13 cellular contexts compared by ENCODE assay signal in genomic region chr5:73188764-73189521, GRCh38. TPM values are rescaled to one million over a fixed set of nuclear protein-coding genes. Genes with fewer than 3 reads are reported as not detected.
DNase-seq lines count a peak whose midpoint lies in the region; ATAC-seq, FAIRE-seq and TF ChIP-seq lines count a peak whose summit lies in the region.
"Had no signal": no experiment of that assay in that cellular context is flagged by ENCODE, and none has a peak within 500 bp of the region (broad histone marks: within the 10 kb centered on the region; RNA-seq: fewer than 3 reads in every experiment).

No MANE protein-coding gene starts in this region.

- peak overlapping the region; percentile 10 to 82; a peak in 3 of 4 replicates for H4K8ac ChIP-seq in IMR-90 (ENCODE audit: low read depth in 2 of 2, low read length in 2 of 2)
- no peak overlapping the region for H4K8ac ChIP-seq in mesenchymal stem cell (ENCODE audit: low read length)

- intact Hi-C loops in IMR-90 (cut with micrococcal nuclease), result loop anchor here (5.0 kb wide), 1 partner anchor 42 kb away; no protein-coding TSS in a partner anchor

- H3K9ac ChIP-seq in IMR-90 (ENCODE audit: low read depth, low read length) (peak overlapping the region; percentile 66), mesenchymal stem cell (ENCODE audit: low read length) (peak overlapping the region; percentile 36)

- H4K91ac ChIP-seq in IMR-90 (ENCODE audit: insufficient read depth, low read depth, low read length), result peak overlapping the region; percentile 99
- H4K91ac ChIP-seq in mesenchymal stem cell (ENCODE audit: low read length), result no peak overlapping the region

- H3K14ac ChIP-seq in IMR-90 (replicated peaks; ENCODE audit: low read depth, low read length), result peak overlapping the region; percentile 90
- H3K14ac ChIP-seq in mesenchymal stem cell (ENCODE audit: low read length in 2 of 2), result no peak overlapping the region

- H3K9me3 ChIP-seq in IMR-90 (ENCODE audit: control insufficient read depth, insufficient read depth, low read length), result peaks cover 3% of the 10 kb centered on the region
- H3K9me3 ChIP-seq in mesenchymal stem cell (ENCODE audit: control insufficient read depth, low read length), result peaks cover 7% of the 10 kb centered on the region
- H3K9me3 ChIP-seq in BE2C, result no peaks in the 10 kb centered on the region; the same call in none of the 2 replicates

- no peak overlapping the region for H2BK12ac ChIP-seq in mesenchymal stem cell (ENCODE audit: low read length in 2 of 2)

- in situ Hi-C loops in Caki2 (cut with HindIII; ENCODE audit: low pct_unique_long_range_greater_than_20kb, low sequenced_read_pairs), result loop anchor here (25.0 kb wide), 1 partner anchor 102 kb away; no protein-coding TSS in a partner anchor
- in situ Hi-C loops in IMR-90 (cut with MboI; ENCODE audit: low sequenced_read_pairs), result no loop called here
- in situ Hi-C loops in astrocyte of the spinal cord (cut with HindIII; ENCODE audit: low sequenced_read_pairs), result no loop called here

- peak overlapping the region; percentile 31; the same call in 1 of the 2 replicates for H3K56ac ChIP-seq in IMR-90 (ENCODE audit: extremely low read depth, insufficient read depth, low read length)

- TF ChIP-seq CTCF in IMR-90 (conservative IDR thresholded peaks at IDR 0.05; ENCODE audit: low read depth, low read length), result no peak
- TF ChIP-seq CTCF in astrocyte of the spinal cord (IDR thresholded peaks at IDR 0.05; ENCODE audit: low read depth, low read length), result no peak
- TF ChIP-seq CTCF in BE2C (IDR thresholded peaks at IDR 0.05; ENCODE audit: low read depth, low read length), result no peak

- H4K5ac ChIP-seq in IMR-90 (ENCODE audit: low read depth, low read length), result peak overlapping the region; percentile 99

- BruUV-seq in IMR-90 (replicated peaks; lab: Mats Ljungman, UMichigan), result no TSS peak

- H2AFZ ChIP-seq in IMR-90 (replicated peaks; ENCODE audit: low read length, poor library complexity), result peak overlapping the region; percentile 46
- no peak overlapping the region for H2AFZ ChIP-seq in mesenchymal stem cell (ENCODE audit: low read depth, low read length)

- no peak for FAIRE-seq in HTR-8/SVneo (lab: Jason Lieb, UNC)
- FAIRE-seq: GM12891, TTC549 had no signal

- H3K4me3 ChIP-seq in IMR-90 (ENCODE audit: insufficient read depth, low read depth, low read length) (no peak overlapping the region), astrocyte of the spinal cord (ENCODE audit: low read depth, low read length) (no peak overlapping the region), mesenchymal stem cell (ENCODE audit: insufficient read depth in 1 of 2, low read depth in 1 of 2, low read length in 2 of 2) (no peak overlapping the region), BE2C (ENCODE audit: low read depth, low read length) (no peak overlapping the region)

- no CpG with 5 or more reads among the region's 2 CpGs for WGBS in IMR-90 (ENCODE audit: extremely low coverage in 2 of 2, insufficient read length in 1 of 2), 2 experiments
- WGBS in mesenchymal stem cell, result 95% methylated on average over 1 of the region's 2 CpGs

- H2BK5ac ChIP-seq in IMR-90 (ENCODE audit: low read depth, low read length, poor library complexity, severe bottlenecking) (peak overlapping the region; percentile 81), mesenchymal stem cell (ENCODE audit: low read depth, low read length, poor library complexity, severe bottlenecking) (peak overlapping the region; percentile 33)

- H3K4me1 ChIP-seq in IMR-90 (ENCODE audit: control insufficient read depth, insufficient read depth, low read length) (peaks cover 13% of the 10 kb centered on the region), mesenchymal stem cell (ENCODE audit: control insufficient read depth, insufficient read depth, low read depth, low read length) (peaks cover 20% of the 10 kb centered on the region), BE2C (no peaks in the 10 kb centered on the region; the same call in 1 of the 2 replicates)

- TF ChIP-seq RAD21 in IMR-90 (IDR thresholded peaks at IDR 0.05; ENCODE audit: low read length), result no peak

- dilution Hi-C loops in IMR-90 (cut with HindIII; ENCODE audit: low sequenced_read_pairs, unreplicated experiment), result no loop called here

- H3K4ac ChIP-seq in IMR-90 (ENCODE audit: low read depth, low read length), result peak overlapping the region; percentile 96
- peak overlapping the region in 1 of 2 experiments; percentile 7 for H3K4ac ChIP-seq in mesenchymal stem cell (ENCODE audit: low read depth in 1 of 2, low read length in 2 of 2)

- ATAC-seq in IMR-90 (ENCODE audit: low read depth), result peak; percentile 79

- H3K4me2 ChIP-seq in IMR-90 (ENCODE audit: low read depth, low read length) (peak overlapping the region; percentile 71), mesenchymal stem cell (ENCODE audit: low read length, poor library complexity, severe bottlenecking) (no peak overlapping the region)

- H2BK15ac ChIP-seq in IMR-90 (ENCODE audit: low read depth, low read length), result peak overlapping the region; percentile 92; the same call in 2 of the 3 replicates
- H2BK15ac ChIP-seq in mesenchymal stem cell (ENCODE audit: low read depth, poor library complexity, severe bottlenecking), result no peak overlapping the region

- CTCF ChIA-PET in IMR-90 (lab: Yijun Ruan, JAX), result interaction anchor here (0.6 to 1.4 kb wide), 3 partner anchors 10 to 717 kb away, joined by 3 to 8 read pairs (median 4); no protein-coding TSS in a partner anchor

- H3K36me3 ChIP-seq in IMR-90 (ENCODE audit: control insufficient read depth, insufficient read depth, low read length) (no peaks in the 10 kb centered on the region), mesenchymal stem cell (ENCODE audit: control insufficient read depth in 1 of 2, insufficient read depth in 2 of 2, low read depth in 1 of 2, low read length in 2 of 2) (no peaks in the 10 kb centered on the region), BE2C (no peaks in the 10 kb centered on the region)

- H2AK5ac ChIP-seq in IMR-90 (ENCODE audit: low read depth, low read length) (peak overlapping the region; percentile 38; the same call in 1 of the 2 replicates), mesenchymal stem cell (ENCODE audit: low read length, severe bottlenecking) (peak overlapping the region; percentile 97)

- H2BK120ac ChIP-seq in IMR-90 (ENCODE audit: low read depth, low read length) (peak overlapping the region; percentile 94), mesenchymal stem cell (ENCODE audit: low read depth, low read length) (no peak overlapping the region)

- H2BK20ac ChIP-seq in IMR-90 (ENCODE audit: low read depth, low read length), result peak overlapping the region; percentile 93

- no peaks in the 10 kb centered on the region for H3K27me3 ChIP-seq in IMR-90 (ENCODE audit: control insufficient read depth, insufficient read depth, low read length)
- peaks cover 0 to 12% of the 10 kb centered on the region in 2 experiments for H3K27me3 ChIP-seq in mesenchymal stem cell (ENCODE audit: control insufficient read depth in 1 of 2, insufficient read depth in 1 of 2, low read length in 2 of 2)
- peaks cover 21% of the 10 kb centered on the region for H3K27me3 ChIP-seq in BE2C

- peak overlapping the region; percentile 99 for H3K18ac ChIP-seq in IMR-90 (ENCODE audit: low read depth, low read length)
- no peak overlapping the region for H3K18ac ChIP-seq in mesenchymal stem cell (ENCODE audit: low read depth in 1 of 2, low read length in 2 of 2)

- TF ChIP-seq POLR2A in IMR-90 (IDR thresholded peaks at IDR 0.05; ENCODE audit: low read depth, low read length), result no peak

- POLR2A ChIA-PET in IMR-90 (lab: Charles Lee; ENCODE audit: unreplicated experiment), result no interaction called here

- peak overlapping the region; percentile 2 for H2AK9ac ChIP-seq in IMR-90 (replicated peaks; ENCODE audit: low read depth, low read length, poor library complexity)

- DNase-seq in Caki2 (ENCODE audit: low read depth), result peak; percentile 37
- peak; percentile 66 for DNase-seq in IMR-90
- DNase-seq in astrocyte of the spinal cord (ENCODE audit: low read depth, low spot score), result peak; percentile 69
- DNase-seq in mesenchymal stem cell, result no peak
- no peak for DNase-seq in BE2C
- DNase-seq in HTR-8/SVneo (ENCODE audit: insufficient read length, low spot score), result no peak
- DNase-seq in SW480 (ENCODE audit: low spot score), result no peak
- no peak for DNase-seq in stimulated activated CD4-positive, alpha-beta T cell treated with anti-CD3 and anti-CD28 coated beads, Interleukin-2, amount 100 ng/mL, for 24 hours
- DNase-seq: KG1, NCI-H2029 had no signal

- H4K20me1 ChIP-seq in IMR-90 (ENCODE audit: insufficient read depth, low read length), result no peaks in the 10 kb centered on the region

- peaks cover 11% of the 10 kb centered on the region for H3K9me1 ChIP-seq in IMR-90 (ENCODE audit: insufficient read depth, low read length)

- H3K23ac ChIP-seq in IMR-90 (ENCODE audit: low read depth, low read length), result peak overlapping the region; percentile 57
- H3K23ac ChIP-seq in mesenchymal stem cell (ENCODE audit: low read length in 2 of 2), result no peak overlapping the region

- H3K79me1 ChIP-seq in IMR-90 (ENCODE audit: low read depth in 1 of 2, low read length in 2 of 2) (no peaks in the 10 kb centered on the region), mesenchymal stem cell (replicated peaks; ENCODE audit: low read length, poor library complexity, severe bottlenecking) (no peaks in the 10 kb centered on the region)

- peak overlapping the region; percentile 81; the same call in 1 of the 2 replicates for H3K27ac ChIP-seq in IMR-90 (ENCODE audit: insufficient read depth, low read length)
- peak overlapping the region; percentile 100 for H3K27ac ChIP-seq in mesenchymal stem cell (ENCODE audit: low read length, poor library complexity, severe bottlenecking)

TF ChIP-seq in IMR-90, 13 proteins besides CTCF, POLR2A, EP300 and RAD21 (continues in another document):
- no peak for TF ChIP-seq RFX5 (IDR thresholded peaks at IDR 0.05; ENCODE audit: low read depth, low read length)
- TF ChIP-seq NFE2L2 (IDR thresholded peaks at IDR 0.05; ENCODE audit: low read depth, low read length), result no peak
- TF ChIP-seq MAFK (IDR thresholded peaks at IDR 0.05; ENCODE audit: low read depth, low read length), result no peak
- no peak for TF ChIP-seq USF2 (IDR thresholded peaks at IDR 0.05; ENCODE audit: low read depth, low read length)

RNA-seq across cellular contexts. Expression of gene TMEM174, which starts 15.9 kb away (rescaled TPM):
- total RNA-seq in Caki2 (2014; rRNA removed; shearing (Covaris generic); ENCODE audit: low replicate concordance), result not detected in 2 replicates
- total RNA-seq in IMR-90 (2012; rRNA removed), result not detected in 2 replicates
- polyA plus RNA-seq in IMR-90 (2012; rRNA removed), result not detected in 2 replicates
- not detected in 2 replicates for polyA plus RNA-seq in IMR-90 (2012; cell fraction: cytosol; rRNA removed)
- not detected in 2 replicates for polyA plus RNA-seq in IMR-90 (2012; cell fraction: nucleus; rRNA removed; ENCODE audit: low replicate concordance)
- polyA plus RNA-seq in mesenchymal stem cell (2013, experiment 1 of 2), result not detected
- not detected for polyA plus RNA-seq in mesenchymal stem cell (2013, experiment 2 of 2)
- polyA plus RNA-seq in BE2C (2012; ENCODE audit: insufficient read depth, insufficient read length, low read depth), result not detected
- total RNA-seq: mesothelial cell of epicardium had no signal

Comparison
In these comparisons a context has a peak if more than half of its experiments do, and no peak if none do; other contexts are left out.
1. DNase-seq: peak in Caki2 (single experiment), IMR-90 (single experiment) and astrocyte of the spinal cord (single experiment); none in mesenchymal stem cell (single experiment), BE2C (single experiment), HTR-8/SVneo (single experiment), SW480 (single experiment) and stimulated activated CD4-positive, alpha-beta T cell treated with anti-CD3 and anti-CD28 coated beads, Interleukin-2, amount 100 ng/mL, for 24 hours (0 of 2).